ENCODE assay signal across 33 cellular contexts in the genomic region with DNA sequence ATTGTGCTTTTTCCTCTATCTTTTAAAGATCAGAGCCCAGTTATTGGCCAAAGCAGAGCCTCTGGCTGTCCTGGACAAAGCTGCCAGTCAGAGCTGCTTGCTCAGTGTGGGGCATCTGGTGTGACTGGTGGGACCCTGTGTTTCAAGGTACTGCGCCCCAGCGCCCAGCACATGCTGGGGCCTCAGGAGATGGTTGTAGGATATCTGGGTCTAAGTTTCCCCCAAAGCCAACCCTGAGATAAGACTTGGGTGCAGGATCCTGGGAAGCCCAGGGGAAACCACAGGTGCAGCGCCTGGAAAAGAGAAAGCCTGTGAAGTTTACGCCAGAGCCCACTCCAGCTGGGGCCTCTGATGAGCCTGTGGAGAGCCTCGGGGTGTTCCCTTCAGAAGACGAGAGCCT.
"Had no signal": no experiment of that assay in that cellular context is flagged by ENCODE, and none has a peak within 500 bp of the region (broad histone marks: within the 10 kb centered on the region; RNA-seq: fewer than 3 reads in every experiment).

No MANE protein-coding gene starts in this region.

- ATAC-seq: activated CD4-positive, CD25-positive, alpha-beta regulatory T cell treated with anti-CD3 and anti-CD28 coated beads, Interleukin-2, amount 50 U/mL, for 24 hours; activated CD8-positive, alpha-beta memory T cell treated with anti-CD3 and anti-CD28 coated beads, Interleukin-2, amount 10 ng/mL, durations not matched to agents 7 days and 5 days; activated CD8-positive, alpha-beta T cell treated with anti-CD3 and anti-CD28 coated beads, Interleukin-2, amount 10 ng/mL, durations not matched to agents 7 days and 5 days; activated naive CD8-positive, alpha-beta T cell treated with anti-CD3 and anti-CD28 coated beads, Interleukin-2, amount 50 U/mL, for 24 hours; body of pancreas; effector memory CD8-positive, alpha-beta T cell; T-helper 17 cell had no signal

- H3K27ac ChIP-seq: adrenal gland, body of pancreas, WERI-Rb-1 had no signal

- H3K36me3 ChIP-seq: adrenal gland, WERI-Rb-1 had no signal

- H3K27ac Mint-ChIP-seq: activated B cell treated with CpG ODN at 0.5 μM for 24 hours; activated CD8-positive, alpha-beta memory T cell treated with anti-CD3 and anti-CD28 coated beads, Interleukin-2, amount 10 ng/mL, durations not matched to agents 7 days and 5 days; activated CD8-positive, alpha-beta T cell treated with anti-CD3 and anti-CD28 coated beads, Interleukin-2, amount 10 ng/mL, durations not matched to agents 7 days and 5 days; activated naive CD4-positive, alpha-beta T cell treated with anti-CD3 and anti-CD28 coated beads for 36 hours; activated naive CD4-positive, alpha-beta T cell treated with anti-CD3 and anti-CD28 coated beads, Interleukin-2, amount 50 U/mL, for 24 hours; activated naive CD8-positive, alpha-beta T cell treated with anti-CD3 and anti-CD28 coated beads for 36 hours; activated naive CD8-positive, alpha-beta T cell treated with anti-CD3 and anti-CD28 coated beads, Interleukin-2, amount 50 U/mL, for 24 hours; activated T-helper 1 cell treated with anti-CD3 and anti-CD28 coated beads, Interleukin-12 subunit alpha, Interleukin-12 subunit beta, Interleukin-2, Interleukin-4 antibody, amounts not matched to agents 30 ng/mL and 10 ng/mL and 1 ng/mL, durations not matched to agents 14 hours and 24 hours and 36 hours; activated T-helper 2 cell treated with anti-CD3 and anti-CD28 coated beads, Interferon-gamma antibody, Interleukin-2, Interleukin-4, amounts not matched to agents 10 μg/mL and 5 μg/mL and 100 μg/mL, durations not matched to agents 14 hours and 24 hours and 36 hours; effector memory CD8-positive, alpha-beta T cell; T-helper 17 cell; T-helper 2 cell treated with Interferon-gamma antibody and Interleukin-4, amounts not matched to agents 5 μg/mL and 100 μg/mL, for 36 hours had no signal

- H3K4me3 Mint-ChIP-seq: activated B cell treated with CpG ODN at 0.5 μM for 24 hours; activated CD8-positive, alpha-beta memory T cell treated with anti-CD3 and anti-CD28 coated beads, Interleukin-2, amount 10 ng/mL, durations not matched to agents 7 days and 5 days; activated CD8-positive, alpha-beta T cell treated with anti-CD3 and anti-CD28 coated beads, Interleukin-2, amount 10 ng/mL, durations not matched to agents 7 days and 5 days; activated naive CD4-positive, alpha-beta T cell treated with anti-CD3 and anti-CD28 coated beads for 36 hours; activated naive CD4-positive, alpha-beta T cell treated with anti-CD3 and anti-CD28 coated beads, Interleukin-2, amount 50 U/mL, for 24 hours; activated naive CD8-positive, alpha-beta T cell treated with anti-CD3 and anti-CD28 coated beads for 36 hours; activated naive CD8-positive, alpha-beta T cell treated with anti-CD3 and anti-CD28 coated beads, Interleukin-2, amount 50 U/mL, for 24 hours; activated T-helper 1 cell treated with anti-CD3 and anti-CD28 coated beads, Interleukin-12 subunit alpha, Interleukin-12 subunit beta, Interleukin-2, Interleukin-4 antibody, amounts not matched to agents 30 ng/mL and 10 ng/mL and 1 ng/mL, durations not matched to agents 14 hours and 24 hours and 36 hours; effector memory CD8-positive, alpha-beta T cell; T-helper 17 cell; T-helper 2 cell treated with Interferon-gamma antibody and Interleukin-4, amounts not matched to agents 5 μg/mL and 100 μg/mL, for 36 hours had no signal

- H3K4me1 ChIP-seq: adrenal gland had no signal

- DNase-seq: activated B cell treated with CpG ODN at 0.5 μM for 24 hours; activated CD4-positive, alpha-beta T cell treated with anti-CD3 and anti-CD28 coated beads for 48 hours; activated CD4-positive, alpha-beta T cell treated with anti-CD3 and anti-CD28 coated beads, Interleukin-2, amount 50 U/mL, for 1 hour; activated CD4-positive, alpha-beta T cell treated with anti-CD3 and anti-CD28 coated beads, Interleukin-2, amount 50 U/mL, for 48 hours; activated CD8-positive, alpha-beta memory T cell treated with anti-CD3 and anti-CD28 coated beads, Interleukin-2, amount 10 ng/mL, durations not matched to agents 7 days and 5 days; activated CD8-positive, alpha-beta memory T cell treated with anti-CD3 and anti-CD28 coated beads, Interleukin-2, amount 50 U/mL, for 4 hours; activated CD8-positive, alpha-beta T cell treated with anti-CD3 and anti-CD28 coated beads, Interleukin-2, amount 10 ng/mL, durations not matched to agents 7 days and 5 days; activated effector memory CD4-positive, alpha-beta T cell treated with anti-CD3 and anti-CD28 coated beads, Interleukin-2, amount 50 U/mL, for 16 hours; activated naive CD4-positive, alpha-beta T cell treated with anti-CD3 and anti-CD28 coated beads for 36 hours; activated naive CD8-positive, alpha-beta T cell treated with anti-CD3 and anti-CD28 coated beads for 36 hours; activated naive CD8-positive, alpha-beta T cell treated with anti-CD3 and anti-CD28 coated beads, Interleukin-2, amount 50 U/mL, for 24 hours; activated T-cell treated with anti-CD3 and anti-CD28 coated beads, Interleukin-2, amount 50 U/mL, for 1 hour; activated T-cell treated with anti-CD3 and anti-CD28 coated beads, Interleukin-2, amount 50 U/mL, for 48 hours; adrenal gland; amygdala; aorta; body of pancreas; caudate nucleus; cortex of kidney; dermis blood vessel endothelial cell; effector CD4-positive, alpha-beta T cell; effector memory CD8-positive, alpha-beta T cell; foreskin fibroblast; head of caudate nucleus; T-helper 1 cell; T-helper 17 cell; T1000; WERI-Rb-1 had no signal

- H3K36me3 Mint-ChIP-seq: activated CD8-positive, alpha-beta memory T cell treated with anti-CD3 and anti-CD28 coated beads, Interleukin-2, amount 10 ng/mL, durations not matched to agents 7 days and 5 days; activated naive CD4-positive, alpha-beta T cell treated with anti-CD3 and anti-CD28 coated beads, Interleukin-2, amount 50 U/mL, for 24 hours; activated naive CD8-positive, alpha-beta T cell treated with anti-CD3 and anti-CD28 coated beads for 36 hours had no signal

- H3K4me3 ChIP-seq: adrenal gland, body of pancreas had no signal

- H3K4me1 Mint-ChIP-seq: activated B cell treated with CpG ODN at 0.5 μM for 24 hours; activated CD8-positive, alpha-beta memory T cell treated with anti-CD3 and anti-CD28 coated beads, Interleukin-2, amount 10 ng/mL, durations not matched to agents 7 days and 5 days; activated naive CD4-positive, alpha-beta T cell treated with anti-CD3 and anti-CD28 coated beads, Interleukin-2, amount 50 U/mL, for 24 hours; activated naive CD8-positive, alpha-beta T cell treated with anti-CD3 and anti-CD28 coated beads for 36 hours; activated naive CD8-positive, alpha-beta T cell treated with anti-CD3 and anti-CD28 coated beads, Interleukin-2, amount 50 U/mL, for 24 hours; T-helper 17 cell had no signal

- H3K9me3 Mint-ChIP-seq: activated B cell treated with CpG ODN at 0.5 μM for 24 hours; activated naive CD4-positive, alpha-beta T cell treated with anti-CD3 and anti-CD28 coated beads for 36 hours; activated naive CD4-positive, alpha-beta T cell treated with anti-CD3 and anti-CD28 coated beads, Interleukin-2, amount 50 U/mL, for 24 hours; activated naive CD8-positive, alpha-beta T cell treated with anti-CD3 and anti-CD28 coated beads for 36 hours; activated T-helper 2 cell treated with anti-CD3 and anti-CD28 coated beads, Interferon-gamma antibody, Interleukin-2, Interleukin-4, amounts not matched to agents 10 μg/mL and 5 μg/mL and 100 μg/mL, durations not matched to agents 14 hours and 24 hours and 36 hours had no signal

- H3K27me3 Mint-ChIP-seq: activated B cell treated with CpG ODN at 0.5 μM for 24 hours; activated naive CD8-positive, alpha-beta T cell treated with anti-CD3 and anti-CD28 coated beads for 36 hours had no signal

- H3K27me3 ChIP-seq: adrenal gland, body of pancreas had no signal
